ENCODE assay signal across 15 cellular contexts in the genomic region with DNA sequence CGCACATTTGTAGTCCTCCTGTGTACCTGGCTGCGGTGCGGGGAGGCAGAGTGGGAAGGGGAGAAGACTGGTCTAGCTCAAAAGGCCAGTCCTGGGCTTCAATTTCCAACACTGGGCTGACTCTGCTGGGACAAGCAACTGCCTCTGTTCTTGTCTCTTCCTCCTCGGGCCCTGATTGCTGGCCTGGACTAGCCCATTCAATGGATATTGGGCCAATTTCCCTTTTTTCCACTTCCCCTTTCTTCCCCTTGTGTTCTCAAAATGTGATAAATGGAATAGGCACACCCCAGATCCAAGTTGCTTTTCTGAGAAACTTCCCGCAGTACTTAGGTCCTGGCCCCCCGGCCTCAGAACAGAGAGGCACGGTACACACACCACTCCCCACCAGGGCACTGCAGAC. TPM values are rescaled to one million over a fixed set of nuclear protein-coding genes. Genes with fewer than 3 reads are reported as not detected.
A peak's percentile ranks its signal among the peaks of the same experiment; 100 is the strongest.
DNase-seq lines count a peak whose midpoint lies in the region; TF ChIP-seq lines count a peak whose summit lies in the region.
"Had no signal": no experiment of that assay in that cellular context is flagged by ENCODE, and none has a peak within 500 bp of the region (broad histone marks: within the 10 kb centered on the region; RNA-seq: fewer than 3 reads in every experiment).

No MANE protein-coding gene starts in this region.

- H3K9ac ChIP-seq in BLaER1, result no peak overlapping the region
- no peak overlapping the region for H3K9ac ChIP-seq in rectal smooth muscle tissue (ENCODE audit: low read length)

- no peaks in the 10 kb centered on the region for H3K36me3 ChIP-seq in BLaER1
- H3K36me3 ChIP-seq in esophagus muscularis mucosa, result peaks cover 0 to 3% (median 0%) of the 10 kb centered on the region in 4 donors
- H3K36me3 ChIP-seq in rectal smooth muscle tissue (ENCODE audit: control insufficient read depth, insufficient read depth, low read length), result no peaks in the 10 kb centered on the region
- H3K36me3 ChIP-seq: thyroid gland had no signal

- TF ChIP-seq POLR2A in esophagus muscularis mucosa (IDR thresholded peaks at IDR 0.05; ENCODE audit: low read depth), result no peak

- intact Hi-C loops in esophagus muscularis mucosa (cut with DNase I), result no loop called here

- peak; percentile 2 for DNase-seq in OCI-M1 (lab: John Stamatoyannopoulos, UW)
- DNase-seq in esophagus muscularis mucosa (ENCODE audit: extremely low spot score), result no peak
- no peak for DNase-seq in central memory CD4-positive, alpha-beta T cell
- no peak for DNase-seq in hippocampal formation (lab: John Stamatoyannopoulos, UW)
- DNase-seq in globus pallidus (ENCODE audit: low spot score), result no peak
- no peak for DNase-seq in activated T-cell treated with anti-CD3 and anti-CD28 coated beads, Interleukin-2, amount 50 U/mL, for 1 hour
- DNase-seq: activated naive CD4-positive, alpha-beta T cell treated with Interleukin-2 at 50 U/mL for 16 hours; NCI-H2107; NCI-H748 treated with DMSO at 0.1 percent for 48 hours; RPMI8226; stimulated activated CD4-positive, alpha-beta T cell treated with anti-CD3 and anti-CD28 coated beads, Interleukin-4, amount 100 ng/mL, for 1 hour; stimulated activated CD8-positive, alpha-beta memory T cell treated with anti-CD3 and anti-CD28 coated beads, Interleukin-4, amount 100 ng/mL, for 48 hours; thyroid gland had no signal

- WGBS in esophagus muscularis mucosa, result 54% methylated on average over 7 of the region's 7 CpGs

- peak overlapping the region; percentile 2; the same call in 1 of the 2 replicates for H3K4me2 ChIP-seq in BLaER1

- peaks cover 50% of the 10 kb centered on the region for H3K4me1 ChIP-seq in BLaER1
- peaks cover 44 to 94% (median 91%) of the 10 kb centered on the region in 4 donors for H3K4me1 ChIP-seq in esophagus muscularis mucosa
- H3K4me1 ChIP-seq in rectal smooth muscle tissue (ENCODE audit: control insufficient read depth, insufficient read depth, low read length), result peaks cover 30% of the 10 kb centered on the region

- H3K27me3 ChIP-seq in BLaER1 (no peaks in the 10 kb centered on the region), esophagus muscularis mucosa (no peaks in the 10 kb centered on the region), rectal smooth muscle tissue (ENCODE audit: control insufficient read depth, insufficient read depth, low read length) (peaks cover 2% of the 10 kb centered on the region)
- H3K27me3 ChIP-seq: thyroid gland had no signal

- no peak for TF ChIP-seq EP300 in esophagus muscularis mucosa (IDR thresholded peaks at IDR 0.05)

- H3K27ac ChIP-seq in BLaER1 (no peak overlapping the region), esophagus muscularis mucosa (replicated peaks in 1 of 4) (peak overlapping the region; percentile 83 to 89 (median 86)), rectal smooth muscle tissue (ENCODE audit: low read depth, low read length) (peak overlapping the region; percentile 32)

- H3K4me3 ChIP-seq in BLaER1, result no peak overlapping the region
- H3K4me3 ChIP-seq in esophagus muscularis mucosa, result peak overlapping the region in 1 of 4 donors; percentile 26
- no peak overlapping the region for H3K4me3 ChIP-seq in rectal smooth muscle tissue (ENCODE audit: low read length)
- H3K4me3 ChIP-seq: thyroid gland had no signal

- no peak for TF ChIP-seq CTCF in esophagus muscularis mucosa (IDR thresholded peaks at IDR 0.05)

- peaks cover 58% of the 10 kb centered on the region for H4K20me1 ChIP-seq in BLaER1

- peaks cover 6% of the 10 kb centered on the region for H3K9me3 ChIP-seq in BLaER1
- no peaks in the 10 kb centered on the region for H3K9me3 ChIP-seq in esophagus muscularis mucosa
- H3K9me3 ChIP-seq: thyroid gland had no signal

RNA-seq across cellular contexts. Expression of a gene that starts 48.2 kb away (rescaled TPM):
- 100 to 1,000 TPM in 2 of 4 donors, 10 to 100 TPM in 2; 61.0 to 104 (median 97.4) TPM for total RNA-seq in esophagus muscularis mucosa
